Comparison of ENCODE assay signal across 9 cellular contexts in the genomic region with DNA sequence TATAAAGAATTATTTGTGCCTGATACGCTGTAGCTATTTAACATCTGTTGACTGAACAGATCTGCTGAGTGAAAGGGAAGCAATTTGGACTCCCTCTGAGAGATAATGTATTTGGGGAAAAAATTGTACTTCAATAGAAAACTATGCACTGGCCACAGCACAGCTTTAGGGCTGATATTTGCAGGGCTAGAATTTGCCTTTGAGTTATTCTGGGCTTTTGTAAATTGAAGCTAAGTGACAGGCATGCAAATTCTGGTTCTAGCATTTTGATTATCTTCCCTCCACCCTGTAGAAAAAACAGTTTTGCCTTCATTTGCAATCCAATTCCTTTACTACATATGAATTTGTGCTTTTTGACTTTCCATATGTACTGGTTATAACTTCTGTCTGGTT. TPM values are rescaled to one million over a fixed set of nuclear protein-coding genes. Genes with fewer than 3 reads are reported as not detected.
DNase-seq lines count a peak whose midpoint lies in the region; ATAC-seq and TF ChIP-seq lines count a peak whose summit lies in the region.
"Had no signal": no experiment of that assay in that cellular context is flagged by ENCODE, and none has a peak within 500 bp of the region (broad histone marks: within the 10 kb centered on the region; RNA-seq: fewer than 3 reads in every experiment).

No MANE protein-coding gene starts in this region.

- 76% methylated on average over 1 of the region's 1 CpG for WGBS in liver
- 31 to 40% methylated on average over 1 of the region's 1 CpG for WGBS in tibial nerve, 2 donors

- peak overlapping the region; percentile 21 to 37 for H3K27ac ChIP-seq in liver (ENCODE audit: low read depth in 1 of 2, low read length in 2 of 2)
- H3K27ac ChIP-seq in tibial nerve, result peak overlapping the region; percentile 69 to 92 (median 79)

- no peaks in the 10 kb centered on the region for H3K9me3 Mint-ChIP-seq in activated naive CD4-positive, alpha-beta T cell treated with anti-CD3 and anti-CD28 coated beads for 36 hours
- H3K9me3 Mint-ChIP-seq in activated naive CD8-positive, alpha-beta T cell (ENCODE audit: low read depth), result no peaks in the 10 kb centered on the region

- intact Hi-C loops in activated naive CD4-positive, alpha-beta T cell treated with anti-CD3 and anti-CD28 coated beads for 36 hours (cut with micrococcal nuclease), result loop anchor here (1.0 to 5.0 kb wide), 6 partner anchors 8 to 540 kb away; partner anchors contain the start of genes GBP4, KYAT3, LRRC8B and RBMXL1

- H3K27me3 Mint-ChIP-seq in activated naive CD4-positive, alpha-beta T cell treated with anti-CD3 and anti-CD28 coated beads for 36 hours (ENCODE audit: low read depth), result no peaks in the 10 kb centered on the region
- H3K27me3 Mint-ChIP-seq in activated naive CD8-positive, alpha-beta T cell, result no peaks in the 10 kb centered on the region

- no peak for TF ChIP-seq EP300 in tibial nerve (IDR thresholded peaks at IDR 0.05)

- peaks cover 45% of the 10 kb centered on the region for H3K36me3 Mint-ChIP-seq in activated naive CD4-positive, alpha-beta T cell treated with anti-CD3 and anti-CD28 coated beads for 36 hours (ENCODE audit: low read depth)
- peaks cover 13% of the 10 kb centered on the region for H3K36me3 Mint-ChIP-seq in activated naive CD8-positive, alpha-beta T cell

- TF ChIP-seq RAD21 in liver (IDR thresholded peaks at IDR 0.05), result no peak

- no peak for TF ChIP-seq POLR2A in tibial nerve (IDR thresholded peaks at IDR 0.05)

- H3K4me1 ChIP-seq in liver (ENCODE audit: control insufficient read depth in 4 of 4, insufficient read depth in 4 of 4, low read length in 3 of 4), result peaks cover 8 to 24% (median 16%) of the 10 kb centered on the region in 4 donors
- peaks cover 2 to 94% (median 43%) of the 10 kb centered on the region in 4 donors for H3K4me1 ChIP-seq in tibial nerve

- H3K27ac Mint-ChIP-seq in activated naive CD4-positive, alpha-beta T cell treated with anti-CD3 and anti-CD28 coated beads for 36 hours, result peak overlapping the region; percentile 70
- peak overlapping the region; percentile 91 for H3K27ac Mint-ChIP-seq in activated naive CD8-positive, alpha-beta T cell

- no peak overlapping the region for H3K4me3 Mint-ChIP-seq in activated naive CD4-positive, alpha-beta T cell treated with anti-CD3 and anti-CD28 coated beads for 36 hours
- peak overlapping the region; percentile 66 for H3K4me3 Mint-ChIP-seq in activated naive CD8-positive, alpha-beta T cell

- no peak overlapping the region for H3K4me3 ChIP-seq in liver (ENCODE audit: low read depth in 1 of 3, low read length in 3 of 3)
- peak overlapping the region in 2 of 4 donors; percentile 13 to 25 for H3K4me3 ChIP-seq in tibial nerve

- H3K27me3 ChIP-seq in liver (ENCODE audit: control insufficient read depth in 4 of 4, insufficient read depth in 4 of 4, low read length in 3 of 4) (no peaks in the 10 kb centered on the region), tibial nerve (no peaks in the 10 kb centered on the region)

- peak overlapping the region in 1 of 2 donors; percentile 26 for H3K9ac ChIP-seq in liver (ENCODE audit: low read depth in 1 of 2, low read length in 2 of 2)

- H3K36me3 ChIP-seq in liver (ENCODE audit: control insufficient read depth in 4 of 4, insufficient read depth in 3 of 4, low read depth in 1 of 4, low read length in 3 of 4) (peaks cover 0 to 8% (median 2%) of the 10 kb centered on the region in 4 donors), tibial nerve (peaks cover 0 to 33% (median 0%) of the 10 kb centered on the region in 3 donors)

- H3K9me3 ChIP-seq in liver (ENCODE audit: control insufficient read depth in 4 of 4, low read length in 3 of 4) (no peaks in the 10 kb centered on the region), tibial nerve (no peaks in the 10 kb centered on the region)

- no peak for ATAC-seq in HG03378 (IDR thresholded peaks at IDR 0.05; ENCODE audit: unreplicated experiment)

- peaks cover 81% of the 10 kb centered on the region for H3K4me1 Mint-ChIP-seq in activated naive CD4-positive, alpha-beta T cell treated with anti-CD3 and anti-CD28 coated beads for 36 hours (ENCODE audit: low read depth)
- peaks cover 78% of the 10 kb centered on the region for H3K4me1 Mint-ChIP-seq in activated naive CD8-positive, alpha-beta T cell (ENCODE audit: low read depth)

- CTCF ChIA-PET in activated naive CD4-positive, alpha-beta T cell treated with anti-CD3 and anti-CD28 coated beads for 36 hours (lab: Charles Lee), result interaction anchor here (0.6 to 3.4 kb wide), 33 partner anchors 9 to 624 kb away, joined by 3 to 23 read pairs (median 4); partner anchors contain the start of genes GBP3, GBP5 and GBP6

- DNase-seq in activated naive CD4-positive, alpha-beta T cell treated with anti-CD3 and anti-CD28 coated beads for 36 hours, result no peak
- DNase-seq in activated naive CD4-positive, alpha-beta T cell treated with anti-CD3 and anti-CD28 coated beads, Interleukin-2, amount 50 U/mL, for 16 hours, result no peak
- no peak for DNase-seq in tibial nerve (ENCODE audit: low spot score in 2 of 2)
- no peak for DNase-seq in NCI-H2107 treated with DMSO at 0.1 percent for 48 hours (lab: John Stamatoyannopoulos, UW; ENCODE audit: unreplicated experiment)
- DNase-seq in SK-N-DZ (ENCODE audit: low spot score), result no peak
- DNase-seq: activated effector memory CD4-positive, alpha-beta T cell treated with anti-CD3 and anti-CD28 coated beads, Interleukin-2, amount 50 U/mL, for 16 hours had no signal

- no peak for TF ChIP-seq CTCF in liver (IDR thresholded peaks at IDR 0.05; ENCODE audit: low read depth, low read length, missing input control)
- TF ChIP-seq CTCF in tibial nerve (IDR thresholded peaks at IDR 0.05), result peak in 1 of 5 experiments; percentile 7

TF ChIP-seq in liver, 16 proteins besides CTCF, POLR2A, EP300 and RAD21 (continues in another document):
- TF ChIP-seq, protein P1, sequence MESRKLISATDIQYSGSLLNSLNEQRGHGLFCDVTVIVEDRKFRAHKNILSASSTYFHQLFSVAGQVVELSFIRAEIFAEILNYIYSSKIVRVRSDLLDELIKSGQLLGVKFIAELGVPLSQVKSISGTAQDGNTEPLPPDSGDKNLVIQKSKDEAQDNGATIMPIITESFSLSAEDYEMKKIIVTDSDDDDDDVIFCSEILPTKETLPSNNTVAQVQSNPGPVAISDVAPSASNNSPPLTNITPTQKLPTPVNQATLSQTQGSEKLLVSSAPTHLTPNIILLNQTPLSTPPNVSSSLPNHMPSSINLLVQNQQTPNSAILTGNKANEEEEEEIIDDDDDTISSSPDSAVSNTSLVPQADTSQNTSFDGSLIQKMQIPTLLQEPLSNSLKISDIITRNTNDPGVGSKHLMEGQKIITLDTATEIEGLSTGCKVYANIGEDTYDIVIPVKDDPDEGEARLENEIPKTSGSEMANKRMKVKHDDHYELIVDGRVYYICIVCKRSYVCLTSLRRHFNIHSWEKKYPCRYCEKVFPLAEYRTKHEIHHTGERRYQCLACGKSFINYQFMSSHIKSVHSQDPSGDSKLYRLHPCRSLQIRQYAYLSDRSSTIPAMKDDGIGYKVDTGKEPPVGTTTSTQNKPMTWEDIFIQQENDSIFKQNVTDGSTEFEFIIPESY (IDR thresholded peaks at IDR 0.05), result no peak
- TF ChIP-seq FOXA2 (IDR thresholded peaks at IDR 0.05) (no peak), RXRA (IDR thresholded peaks at IDR 0.05) (no peak), JUND (IDR thresholded peaks at IDR 0.05) (no peak), EGR1 (IDR thresholded peaks at IDR 0.05; ENCODE audit: low read depth in 2 of 2) (no peak), NR2F2 (IDR thresholded peaks at IDR 0.05) (no peak), TAF1 (conservative IDR thresholded peaks at IDR 0.05) (no peak), GABPA (IDR thresholded peaks at IDR 0.05 in 1 of 2, conservative IDR thresholded peaks at IDR 0.05 in 1 of 2) (no peak)
- TF ChIP-seq, protein P2, sequence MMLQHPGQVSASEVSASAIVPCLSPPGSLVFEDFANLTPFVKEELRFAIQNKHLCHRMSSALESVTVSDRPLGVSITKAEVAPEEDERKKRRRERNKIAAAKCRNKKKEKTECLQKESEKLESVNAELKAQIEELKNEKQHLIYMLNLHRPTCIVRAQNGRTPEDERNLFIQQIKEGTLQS (IDR thresholded peaks at IDR 0.05), result no peak

RNA-seq across cellular contexts. Expression of gene KYAT3, which starts 7.9 kb away (rescaled TPM):
- 10 to 100 TPM; 52.4 to 56.4 TPM for total RNA-seq in activated naive CD4-positive, alpha-beta T cell treated with anti-CD3 and anti-CD28 coated beads for 36 hours
- total RNA-seq in liver, result 10 to 100 TPM in 1 of 2 donors, 1 to 10 TPM in 1; 9.4 to 12.0 TPM
- 10 to 100 TPM in 1 of 2 donors, 1 to 10 TPM in 1; 9.0 to 12.0 TPM for polyA plus RNA-seq in liver
- total RNA-seq in tibial nerve, result 10 to 100 TPM; 31.0 to 37.8 (median 36.6) TPM
- 22.7 and 24.3 TPM in 2 replicates for polyA plus RNA-seq in SK-N-DZ (2014; cell fraction: cytosol; rRNA removed)
- 21.3 and 23.1 TPM in 2 replicates for polyA plus RNA-seq in SK-N-DZ (2014; cell fraction: nucleus; rRNA removed)

RNA-seq across cellular contexts. Expression of gene RBMXL1, which starts 7.9 kb away (rescaled TPM):
- total RNA-seq in activated naive CD4-positive, alpha-beta T cell treated with anti-CD3 and anti-CD28 coated beads for 36 hours, result 10 to 100 TPM; 20.7 to 22.0 TPM
- total RNA-seq in liver (10 to 100 TPM in 1 of 2 donors, 1 to 10 TPM in 1; 5.8 to 11.2 TPM), tibial nerve (10 to 100 TPM; 12.4 to 19.9 (median 16.8) TPM)
- polyA plus RNA-seq in liver, result 1 to 10 TPM; 3.4 to 7.2 TPM
- 11.6 and 13.9 TPM in 2 replicates for polyA plus RNA-seq in SK-N-DZ (2014; cell fraction: cytosol; rRNA removed)
- polyA plus RNA-seq in SK-N-DZ (2014; cell fraction: nucleus; rRNA removed), result 7.5 and 8.2 TPM in 2 replicates

RNA-seq across cellular contexts. Expression of gene GBP3, which starts 38.1 kb away (rescaled TPM):
- total RNA-seq in activated naive CD4-positive, alpha-beta T cell treated with anti-CD3 and anti-CD28 coated beads for 36 hours, result 1 to 10 TPM; 1.4 to 1.8 TPM
- 1 to 10 TPM; 2.0 to 8.8 TPM for total RNA-seq in liver
- 1 to 10 TPM; 3.8 to 5.1 TPM for polyA plus RNA-seq in liver
- 10 to 100 TPM in 2 of 4 donors, 1 to 10 TPM in 2; 9.2 to 25.8 (median 11.2) TPM for total RNA-seq in tibial nerve
- not detected in 2 replicates for polyA plus RNA-seq in SK-N-DZ (2014; cell fraction: cytosol; rRNA removed)
- not detected in 2 replicates for polyA plus RNA-seq in SK-N-DZ (2014; cell fraction: nucleus; rRNA removed)
